Comparison of ENCODE assay signal across 9 cellular contexts in the genomic region with DNA sequence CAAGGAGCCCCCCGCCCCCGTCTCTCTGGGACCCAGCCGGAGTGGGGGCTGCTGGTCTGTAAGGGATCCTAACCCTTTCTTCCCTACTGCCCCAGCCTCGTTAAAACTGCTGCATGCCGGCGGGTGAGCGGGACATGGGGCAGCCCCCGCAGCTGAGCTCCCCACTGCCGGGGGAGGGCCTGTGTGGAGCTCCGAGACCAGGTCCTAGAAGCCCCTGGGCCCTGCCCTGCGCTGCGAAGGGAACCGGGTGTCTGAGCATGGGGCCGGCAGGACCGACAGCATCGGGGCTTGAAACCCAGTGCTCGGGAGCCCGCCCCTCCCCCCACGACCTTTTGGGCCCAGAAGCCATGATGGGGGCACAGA. TPM values are rescaled to one million over a fixed set of nuclear protein-coding genes. Genes with fewer than 3 reads are reported as not detected.
DNase-seq lines count a peak whose midpoint lies in the region; ATAC-seq and TF ChIP-seq lines count a peak whose summit lies in the region.
"Had no signal": no experiment of that assay in that cellular context is flagged by ENCODE, and none has a peak within 500 bp of the region (broad histone marks: within the 10 kb centered on the region; RNA-seq: fewer than 3 reads in every experiment).

No MANE protein-coding gene starts in this region.

- no peak overlapping the region for H3K27ac Mint-ChIP-seq in T-cell
- H3K27ac Mint-ChIP-seq in CD8-positive, alpha-beta T cell: no peak overlapping the region

- peak overlapping the region in 3 of 11 experiments; percentile 62 to 75 (median 70); a peak in 3 of 22 replicates for H3K9ac ChIP-seq in BLaER1 treated with 17β-estradiol and CSF1 and Interleukin-3, amounts not matched to agents 10 nM and 100 nM

- no peaks in the 10 kb centered on the region for H3K36me3 ChIP-seq in BLaER1 treated with 17β-estradiol and CSF1 and Interleukin-3, amounts not matched to agents 10 nM and 100 nM
- H3K36me3 ChIP-seq in CD8-positive, alpha-beta T cell (ENCODE audit: insufficient read depth, low read length): no peaks in the 10 kb centered on the region

- no peak for TF ChIP-seq CTCF in CD8-positive, alpha-beta T cell (IDR thresholded peaks at IDR 0.05)

- intact Hi-C loops in right cardiac atrium (cut with DNase I): loop anchor here in 2 of 4 donors (5.0 to 10.0 kb wide), 2 partner anchors 125 to 312 kb away; a partner anchor contains a TSS
- intact Hi-C loops in sciatic nerve (cut with DNase I): loop anchor here (5.0 kb wide), 1 partner anchor 125 kb away; a partner anchor contains a TSS
- intact Hi-C loops in CD8-positive, alpha-beta T cell (cut with DNase I, micrococcal nuclease): loop anchor here (2.0 to 10.0 kb wide), 5 partner anchors 126 to 352 kb away; a partner anchor contains a TSS

- H3K4me1 Mint-ChIP-seq in T-cell: peaks cover 6 to 16% (median 16%) of the 10 kb centered on the region in 3 donors
- H3K4me1 Mint-ChIP-seq in CD8-positive, alpha-beta T cell (ENCODE audit: low read depth): peaks cover 13% of the 10 kb centered on the region

- no peaks in the 10 kb centered on the region for H3K36me3 Mint-ChIP-seq in T-cell
- no peaks in the 10 kb centered on the region for H3K36me3 Mint-ChIP-seq in CD8-positive, alpha-beta T cell

- H3K27me3 Mint-ChIP-seq in T-cell: peaks cover 12 to 19% of the 10 kb centered on the region in 2 donors
- peaks cover 16% of the 10 kb centered on the region for H3K27me3 Mint-ChIP-seq in CD8-positive, alpha-beta T cell (ENCODE audit: low read depth)

- H3K9me3 Mint-ChIP-seq in T-cell: no peaks in the 10 kb centered on the region
- no peaks in the 10 kb centered on the region for H3K9me3 Mint-ChIP-seq in CD8-positive, alpha-beta T cell

- H3K9me3 ChIP-seq in BLaER1 treated with 17β-estradiol and CSF1 and Interleukin-3, amounts not matched to agents 10 nM and 100 nM (replicated peaks in 1 of 11): no peaks in the 10 kb centered on the region
- no peaks in the 10 kb centered on the region for H3K9me3 ChIP-seq in right cardiac atrium (ENCODE audit: control insufficient read depth, low read length)
- H3K9me3 ChIP-seq in CD8-positive, alpha-beta T cell (ENCODE audit: low read length): no peaks in the 10 kb centered on the region

- CTCF ChIA-PET in T-cell (lab: Charles Lee): interaction anchor here in 1 of 2 donors (0.6 kb wide), 1 partner anchor 42 kb away, joined by 3 read pairs; no protein-coding TSS in a partner anchor
- CTCF ChIA-PET in CD8-positive, alpha-beta T cell (lab: Charles Lee): interaction anchor here (1.1 to 4.7 kb wide), 5 partner anchors 10 to 170 kb away, joined by 3 to 26 read pairs (median 4); a partner anchor contains a TSS

- no peak for ATAC-seq in T-cell (replicated peaks in 1 of 4)
- peak in 1 of 2 donors; percentile 1 for ATAC-seq in right cardiac atrium
- ATAC-seq in sciatic nerve: peak; percentile 22
- ATAC-seq in CD8-positive, alpha-beta T cell: no peak
- ATAC-seq in HG03175 (IDR thresholded peaks at IDR 0.05; ENCODE audit: unreplicated experiment): no peak

- no peak overlapping the region for H3K27ac ChIP-seq in BLaER1 treated with 17β-estradiol and CSF1 and Interleukin-3, amounts not matched to agents 10 nM and 100 nM
- H3K27ac ChIP-seq in right cardiac atrium (ENCODE audit: low read length): peak overlapping the region; percentile 92
- H3K27ac ChIP-seq in CD8-positive, alpha-beta T cell (ENCODE audit: low read depth, low read length): no peak overlapping the region

- WGBS in right cardiac atrium: 34% methylated on average over 19 of the region's 19 CpGs

- H3K4me1 ChIP-seq in BLaER1 treated with 17β-estradiol and CSF1 and Interleukin-3, amounts not matched to agents 10 nM and 100 nM: peaks cover 24 to 50% (median 41%) of the 10 kb centered on the region in 10 experiments
- peaks cover 5% of the 10 kb centered on the region for H3K4me1 ChIP-seq in right cardiac atrium (ENCODE audit: control insufficient read depth, insufficient read depth, low read length)
- peaks cover 24% of the 10 kb centered on the region for H3K4me1 ChIP-seq in CD8-positive, alpha-beta T cell (ENCODE audit: insufficient read depth, low read length)

- H3K4me3 ChIP-seq in BLaER1 treated with 17β-estradiol and CSF1 and Interleukin-3, amounts not matched to agents 10 nM and 100 nM: peak overlapping the region in 4 of 10 experiments; percentile 55 to 65 (median 59); a peak in 6 of 20 replicates
- H3K4me3 ChIP-seq in right cardiac atrium (ENCODE audit: low read length): peak overlapping the region; percentile 57
- H3K4me3 ChIP-seq in CD8-positive, alpha-beta T cell (ENCODE audit: low read depth, low read length): no peak overlapping the region

- DNase-seq in T-cell (no peak), right cardiac atrium (peak; percentile 63 to 84 (median 84)), sciatic nerve (ENCODE audit: low spot score) (peak; percentile 80), CD1c-positive myeloid dendritic cell (ENCODE audit: extremely low spot score) (no peak), occipital lobe (lab: John Stamatoyannopoulos, UW) (no peak)
- DNase-seq in CD8-positive, alpha-beta T cell: no peak
- DNase-seq: DMS153 had no signal

- H3K27me3 ChIP-seq in BLaER1 treated with 17β-estradiol and CSF1 and Interleukin-3, amounts not matched to agents 10 nM and 100 nM: peaks cover 54 to 66% (median 64%) of the 10 kb centered on the region in 11 experiments
- no peaks in the 10 kb centered on the region for H3K27me3 ChIP-seq in right cardiac atrium (ENCODE audit: control insufficient read depth, insufficient read depth)
- no peaks in the 10 kb centered on the region for H3K27me3 ChIP-seq in CD8-positive, alpha-beta T cell (ENCODE audit: insufficient read depth, low read length)

- peaks cover 0 to 30% (median 5%) of the 10 kb centered on the region in 11 experiments; a peak in 10 of 22 replicates for H4K20me1 ChIP-seq in BLaER1 treated with 17β-estradiol and CSF1 and Interleukin-3, amounts not matched to agents 10 nM and 100 nM

- POLR2A ChIA-PET in T-cell (lab: Charles Lee): no interaction called here
- POLR2A ChIA-PET in CD8-positive, alpha-beta T cell (lab: Charles Lee): no interaction called here

- H3K4me3 Mint-ChIP-seq in T-cell: peak overlapping the region in 2 of 3 donors; percentile 31 to 91
- H3K4me3 Mint-ChIP-seq in CD8-positive, alpha-beta T cell: no peak overlapping the region

- peak overlapping the region in 10 of 11 experiments; percentile 88 to 100 (median 98); a peak in 20 of 22 replicates for H3K4me2 ChIP-seq in BLaER1 treated with 17β-estradiol and CSF1 and Interleukin-3, amounts not matched to agents 10 nM and 100 nM

RNA-seq across cellular contexts. Expression of a gene that starts 9.2 kb away (rescaled TPM):
- total RNA-seq in T-cell: 10 to 100 TPM in 3 of 5 donors, 1 to 10 TPM in 2; 4.2 to 25.3 (median 14.6) TPM
- total RNA-seq in right cardiac atrium: 100 to 1,000 TPM; 112 to 192 (median 171) TPM
- polyA plus RNA-seq in right cardiac atrium: 165 TPM
- 247 TPM for total RNA-seq in sciatic nerve
- total RNA-seq in CD8-positive, alpha-beta T cell: 10 to 100 TPM; 15.2 to 16.5 TPM
- 41.0 TPM for total RNA-seq in occipital lobe

Comparison
In these comparisons a context has a peak if more than half of its experiments do, and no peak if none do; other contexts are left out.
1. DNase-seq: peak in right cardiac atrium (3 of 3) and sciatic nerve (single experiment); none in T-cell (0 of 34), CD8-positive, alpha-beta T cell (0 of 7), CD1c-positive myeloid dendritic cell (single experiment) and occipital lobe (single experiment).